8 cellular contexts compared by ENCODE assay signal in genomic region chr15:66789029-66790025, GRCh38.
A peak's percentile ranks its signal among the peaks of the same experiment; 100 is the strongest.
DNase-seq lines count a peak whose midpoint lies in the region; ATAC-seq and TF ChIP-seq lines count a peak whose summit lies in the region.

No MANE protein-coding gene starts in this region.

- TF ChIP-seq CTCF in AG09319 (IDR thresholded peaks at IDR 0.05; ENCODE audit: low read depth, low read length) (peak; percentile 74), body of pancreas (IDR thresholded peaks at IDR 0.05) (peak in 5 of 7 experiments; percentile 35 to 59 (median 49))

- H3K27ac ChIP-seq in body of pancreas, result no peak overlapping the region

- H3K4me1 ChIP-seq in body of pancreas, result no peaks in the 10 kb centered on the region

- intact Hi-C loops in body of pancreas (cut with DNase I), result no loop called here

- H3K4me3 ChIP-seq in body of pancreas, result no peak overlapping the region

- DNase-seq in AG09319 (ENCODE audit: extremely low read depth, low read depth), result peak; percentile 61
- peak; percentile 48 to 65 (median 61) for DNase-seq in body of pancreas
- peak; percentile 51 for DNase-seq in left lobe of liver (ENCODE audit: low spot score)
- DNase-seq in activated T-cell treated with anti-CD3 and anti-CD28 coated beads, Interleukin-2, amount 50 U/mL, for 48 hours, result no peak
- no peak for DNase-seq in GF-D8 (lab: John Stamatoyannopoulos, UW)

- H3K9me3 ChIP-seq in body of pancreas, result no peaks in the 10 kb centered on the region

- TF ChIP-seq POLR2A in body of pancreas (IDR thresholded peaks at IDR 0.05), result no peak

- TF ChIP-seq RAD21 in Ishikawa (IDR thresholded peaks at IDR 0.05; ENCODE audit: low read depth), result peak; percentile 58

- peak; percentile 84 for ATAC-seq in body of pancreas
- ATAC-seq in left lobe of liver, result peak; percentile 94
- no peak for ATAC-seq in HG03571 (IDR thresholded peaks at IDR 0.05; ENCODE audit: unreplicated experiment)
- no peak for ATAC-seq in GM21737 (IDR thresholded peaks at IDR 0.05; ENCODE audit: unreplicated experiment)

- H3K27me3 ChIP-seq in body of pancreas, result no peaks in the 10 kb centered on the region

- no peak for TF ChIP-seq EP300 in Ishikawa (IDR thresholded peaks at IDR 0.05; ENCODE audit: borderline replicate concordance)

- H3K36me3 ChIP-seq in body of pancreas (replicated peaks in 1 of 2; ENCODE audit: insufficient read depth in 1 of 2, low read depth in 2 of 2), result no peaks in the 10 kb centered on the region

- 62 to 63% methylated on average over 5 of the region's 5 CpGs for WGBS in body of pancreas, 2 donors

TF ChIP-seq in Ishikawa, 13 proteins besides CTCF, POLR2A, EP300 and RAD21:
- TF ChIP-seq FOXM1 (IDR thresholded peaks at IDR 0.05; ENCODE audit: borderline replicate concordance, low read depth) (no peak), TEAD4 (IDR thresholded peaks at IDR 0.05) (no peak)

Comparison
In these comparisons a context has a peak if more than half of its experiments do, and no peak if none do; other contexts are left out.
1. DNase-seq: peak in AG09319 (single experiment), body of pancreas (4 of 4) and left lobe of liver (single experiment); none in activated T-cell treated with anti-CD3 and anti-CD28 coated beads, Interleukin-2, amount 50 U/mL, for 48 hours (0 of 2) and GF-D8 (single experiment).
2. ATAC-seq: peak in body of pancreas (single experiment) and left lobe of liver (single experiment); none in HG03571 (single experiment) and GM21737 (single experiment).